ENCODE assay signal across 9 cellular contexts in genomic region chr10:33661580-33662269, GRCh38.
A peak's percentile ranks its signal among the peaks of the same experiment; 100 is the strongest.
DNase-seq lines count a peak whose midpoint lies in the region; ATAC-seq and TF ChIP-seq lines count a peak whose summit lies in the region.
"Had no signal": no experiment of that assay in that cellular context is flagged by ENCODE, and none has a peak within 500 bp of the region (broad histone marks: within the 10 kb centered on the region; RNA-seq: fewer than 3 reads in every experiment).

No MANE protein-coding gene starts in this region.

- no peaks in the 10 kb centered on the region for H3K9me3 Mint-ChIP-seq in endothelial cell (ENCODE audit: unreplicated experiment)
- H3K9me3 Mint-ChIP-seq in CD4-positive, alpha-beta T cell: peaks cover 4% of the 10 kb centered on the region

- no peak for TF ChIP-seq CTCF in endothelial cell (IDR thresholded peaks at IDR 0.05; ENCODE audit: unreplicated experiment)
- no peak for TF ChIP-seq CTCF in CD4-positive, alpha-beta T cell (IDR thresholded peaks at IDR 0.05)

- H3K27ac ChIP-seq in CD4-positive, alpha-beta T cell (ENCODE audit: low read depth, low read length): no peak overlapping the region

- H3K4me1 Mint-ChIP-seq in endothelial cell (ENCODE audit: unreplicated experiment): peaks cover 47% of the 10 kb centered on the region
- no peaks in the 10 kb centered on the region for H3K4me1 Mint-ChIP-seq in CD4-positive, alpha-beta T cell (ENCODE audit: low read depth)

- no peak for ATAC-seq in CD4-positive, alpha-beta T cell (ENCODE audit: poor library complexity)
- ATAC-seq in HG03565 (IDR thresholded peaks at IDR 0.05; ENCODE audit: unreplicated experiment) (no peak), GM18505 (IDR thresholded peaks at IDR 0.05; ENCODE audit: unreplicated experiment) (no peak)

- DNase-seq in DMS53 treated with DMSO at 0.1 percent for 48 hours (lab: John Stamatoyannopoulos, UW; ENCODE audit: unreplicated experiment) (peak; percentile 72), NCI-H748 treated with DMSO at 0.1 percent for 48 hours (lab: John Stamatoyannopoulos, UW) (peak; percentile 72), endothelial cell (ENCODE audit: low spot score) (peak; percentile 33), mucosa of gallbladder (ENCODE audit: low spot score) (peak; percentile 75)
- DNase-seq in CD4-positive, alpha-beta T cell: no peak
- DNase-seq in activated CD8-positive, alpha-beta memory T cell treated with anti-CD3 and anti-CD28 coated beads for 24 hours: no peak

- peak overlapping the region; percentile 42 for H3K27ac Mint-ChIP-seq in endothelial cell (ENCODE audit: unreplicated experiment)
- H3K27ac Mint-ChIP-seq in CD4-positive, alpha-beta T cell: no peak overlapping the region
- H3K27ac Mint-ChIP-seq: activated naive CD4-positive, alpha-beta T cell treated with anti-CD3 and anti-CD28 coated beads, Interleukin-2, amount 50 U/mL, for 24 hours had no signal

- H3K27me3 ChIP-seq in CD4-positive, alpha-beta T cell (ENCODE audit: control insufficient read depth, insufficient read depth, low read length): no peaks in the 10 kb centered on the region

- peaks cover 4% of the 10 kb centered on the region for H3K27me3 Mint-ChIP-seq in endothelial cell (ENCODE audit: unreplicated experiment)
- peaks cover 9% of the 10 kb centered on the region for H3K27me3 Mint-ChIP-seq in CD4-positive, alpha-beta T cell

- H3K36me3 Mint-ChIP-seq in endothelial cell (ENCODE audit: low read depth, unreplicated experiment): peaks cover 12% of the 10 kb centered on the region
- H3K36me3 Mint-ChIP-seq in CD4-positive, alpha-beta T cell (ENCODE audit: low read depth): no peaks in the 10 kb centered on the region
- H3K36me3 Mint-ChIP-seq: activated naive CD4-positive, alpha-beta T cell treated with anti-CD3 and anti-CD28 coated beads, Interleukin-2, amount 50 U/mL, for 24 hours had no signal

- no peaks in the 10 kb centered on the region for H3K9me3 ChIP-seq in CD4-positive, alpha-beta T cell (ENCODE audit: control insufficient read depth, low read length)

- CTCF ChIA-PET in CD4-positive, alpha-beta T cell (lab: Charles Lee): no interaction called here

- intact Hi-C loops in CD4-positive, alpha-beta T cell (cut with DNase I, micrococcal nuclease): no loop called here

- H3K4me3 Mint-ChIP-seq in endothelial cell (ENCODE audit: unreplicated experiment): peak overlapping the region; percentile 1
- no peak overlapping the region for H3K4me3 Mint-ChIP-seq in CD4-positive, alpha-beta T cell
- H3K4me3 Mint-ChIP-seq: activated naive CD4-positive, alpha-beta T cell treated with anti-CD3 and anti-CD28 coated beads, Interleukin-2, amount 50 U/mL, for 24 hours had no signal

- TF ChIP-seq POLR2A in GM18505 (IDR thresholded peaks at IDR 0.05; ENCODE audit: borderline replicate concordance, extremely low read depth, insufficient read depth, insufficient read length): no peak

- POLR2A ChIA-PET in CD4-positive, alpha-beta T cell (lab: Charles Lee): no interaction called here

Comparison
In these comparisons a context has a peak if more than half of its experiments do, and no peak if none do; other contexts are left out.
1. DNase-seq: peak in DMS53 treated with DMSO at 0.1 percent for 48 hours (single experiment), NCI-H748 treated with DMSO at 0.1 percent for 48 hours (single experiment), endothelial cell (single experiment) and mucosa of gallbladder (single experiment); none in CD4-positive, alpha-beta T cell (0 of 10) and activated CD8-positive, alpha-beta memory T cell treated with anti-CD3 and anti-CD28 coated beads for 24 hours (single experiment).